ENCODE assay signal across 9 cellular contexts in genomic region chr3:58414538-58415197, GRCh38. TPM values are rescaled to one million over a fixed set of nuclear protein-coding genes. Genes with fewer than 3 reads are reported as not detected.
DNase-seq lines count a peak whose midpoint lies in the region; ATAC-seq and TF ChIP-seq lines count a peak whose summit lies in the region.
"Had no signal": no experiment of that assay in that cellular context is flagged by ENCODE, and none has a peak within 500 bp of the region (broad histone marks: within the 10 kb centered on the region; RNA-seq: fewer than 3 reads in every experiment).

No MANE protein-coding gene starts in this region.

- no peak overlapping the region for H3K4me3 Mint-ChIP-seq in immature natural killer cell

- peaks cover 73% of the 10 kb centered on the region for H3K36me3 ChIP-seq in Karpas-422 (ENCODE audit: insufficient read depth, low read length)
- peaks cover 0 to 5% of the 10 kb centered on the region in 2 donors for H3K36me3 ChIP-seq in body of pancreas (replicated peaks in 1 of 2; ENCODE audit: insufficient read depth in 1 of 2, low read depth in 2 of 2)

- H3K9me3 ChIP-seq in Karpas-422 (ENCODE audit: low read length) (no peaks in the 10 kb centered on the region), body of pancreas (no peaks in the 10 kb centered on the region)
- H3K9me3 ChIP-seq: BLaER1 treated with 17β-estradiol and CSF1 and Interleukin-3, amounts not matched to agents 10 nM and 100 nM had no signal

- H3K9me2 ChIP-seq in Karpas-422 (replicated peaks; ENCODE audit: insufficient read depth, low read length): no peaks in the 10 kb centered on the region

- no peak for TF ChIP-seq POLR2A in body of pancreas (IDR thresholded peaks at IDR 0.05)

- TF ChIP-seq CTCF in body of pancreas (IDR thresholded peaks at IDR 0.05): peak; percentile 67 to 89 (median 79)

- H3K27ac ChIP-seq in Karpas-422 (ENCODE audit: low read length): peak overlapping the region; percentile 67
- H3K27ac ChIP-seq in body of pancreas: no peak overlapping the region

- ATAC-seq in SK-N-SH treated with all-trans-retinoic acid at 6 μM for 48 hours (peak; percentile 92), body of pancreas (peak; percentile 83), GM19467 (IDR thresholded peaks at IDR 0.05; ENCODE audit: unreplicated experiment) (no peak)

- no peak overlapping the region for H3K4me2 ChIP-seq in Karpas-422 (ENCODE audit: low read depth, low read length, poor library complexity, severe bottlenecking)

- peaks cover 0 to 2% (median 2%) of the 10 kb centered on the region in 3 donors for H3K27me3 Mint-ChIP-seq in immature natural killer cell (ENCODE audit: low read depth in 3 of 3)

- H3K27me3 ChIP-seq in Karpas-422 (ENCODE audit: low read length): no peaks in the 10 kb centered on the region
- H3K27me3 ChIP-seq in body of pancreas: no peaks in the 10 kb centered on the region
- H3K27me3 ChIP-seq: BLaER1 treated with 17β-estradiol and CSF1 and Interleukin-3, amounts not matched to agents 10 nM and 100 nM had no signal

- H4K20me1 ChIP-seq in Karpas-422 (ENCODE audit: insufficient read depth, low read depth, low read length): no peaks in the 10 kb centered on the region

- no peak overlapping the region for H3K9ac ChIP-seq in Karpas-422 (ENCODE audit: low read length)

- H3K4me1 Mint-ChIP-seq in immature natural killer cell: peaks cover 4 to 12% of the 10 kb centered on the region in 2 donors

- intact Hi-C loops in body of pancreas (cut with DNase I): loop anchor here (5.0 kb wide), 1 partner anchor 92 kb away; no protein-coding TSS in a partner anchor

- H3K79me2 ChIP-seq in Karpas-422 (ENCODE audit: low read length): peaks cover 33% of the 10 kb centered on the region

- no peak overlapping the region for H3K4me3 ChIP-seq in Karpas-422 (ENCODE audit: low read length)
- no peak overlapping the region for H3K4me3 ChIP-seq in body of pancreas
- H3K4me3 ChIP-seq: BLaER1 treated with 17β-estradiol and CSF1 and Interleukin-3, amounts not matched to agents 10 nM and 100 nM had no signal

- H3K36me3 Mint-ChIP-seq in immature natural killer cell: peaks cover 9 to 28% (median 18%) of the 10 kb centered on the region in 3 donors

- H3K4me1 ChIP-seq in Karpas-422 (ENCODE audit: low read length) (peaks cover 48% of the 10 kb centered on the region), body of pancreas (no peaks in the 10 kb centered on the region)

- H3K9me3 Mint-ChIP-seq in immature natural killer cell: no peaks in the 10 kb centered on the region

- DNase-seq in NCI-H187 treated with DMSO at 0.1 percent for 48 hours (lab: John Stamatoyannopoulos, UW) (peak; percentile 6), NCI-H187 (lab: John Stamatoyannopoulos, UW) (no peak), Karpas-422 (peak; percentile 85), body of pancreas (peak; percentile 41 to 65 (median 57)), immature natural killer cell (peak; percentile 44 to 55 (median 47))
- DNase-seq in stimulated activated CD4-positive, alpha-beta T cell treated with anti-CD3 and anti-CD28 coated beads, Interleukin-1b, Interleukin-23, amount 100 ng/mL, for 24 hours (ENCODE audit: low read depth in 4 of 4, low spot score in 1 of 4): peak in 3 of 4 experiments; percentile 9 to 32 (median 13)

- H2AFZ ChIP-seq in Karpas-422 (ENCODE audit: low read length): no peak overlapping the region

- peak overlapping the region in 1 of 6 donors; percentile 6 for H3K27ac Mint-ChIP-seq in immature natural killer cell

TF ChIP-seq in SK-N-SH treated with all-trans-retinoic acid at 6 μM for 48 hours, 23 proteins besides CTCF, POLR2A, EP300 and RAD21:
- TF ChIP-seq PPARA (CRISPR knock-in tag; IDR thresholded peaks at IDR 0.05; ENCODE audit: borderline replicate concordance) (no peak), OSR1 (CRISPR knock-in tag; IDR thresholded peaks at IDR 0.05) (no peak), ESRRG (CRISPR knock-in tag; IDR thresholded peaks at IDR 0.05) (no peak), POU6F1 (CRISPR knock-in tag; IDR thresholded peaks at IDR 0.05; ENCODE audit: borderline replicate concordance, low read depth) (no peak), TOX (CRISPR knock-in tag; IDR thresholded peaks at IDR 0.05; ENCODE audit: borderline replicate concordance) (no peak), ZNF565 (CRISPR knock-in tag; conservative IDR thresholded peaks at IDR 0.05; ENCODE audit: low read depth) (no peak), BACH2 (CRISPR knock-in tag; IDR thresholded peaks at IDR 0.05; ENCODE audit: borderline replicate concordance) (no peak), ISL1 (CRISPR knock-in tag; IDR thresholded peaks at IDR 0.05) (no peak), ZC3H10 (CRISPR knock-in tag; IDR thresholded peaks at IDR 0.05) (no peak), SNAI2 (CRISPR knock-in tag; IDR thresholded peaks at IDR 0.05) (no peak), GLIS3 (CRISPR knock-in tag; IDR thresholded peaks at IDR 0.05) (no peak), RARB (CRISPR knock-in tag; IDR thresholded peaks at IDR 0.05) (no peak), ZFP3 (CRISPR knock-in tag; IDR thresholded peaks at IDR 0.05) (no peak), CSDC2 (CRISPR knock-in tag; IDR thresholded peaks at IDR 0.05) (no peak), ZNF70 (CRISPR knock-in tag; IDR thresholded peaks at IDR 0.05) (no peak), ZFP30 (CRISPR knock-in tag; IDR thresholded peaks at IDR 0.05) (no peak)
- TF ChIP-seq, protein P1, sequence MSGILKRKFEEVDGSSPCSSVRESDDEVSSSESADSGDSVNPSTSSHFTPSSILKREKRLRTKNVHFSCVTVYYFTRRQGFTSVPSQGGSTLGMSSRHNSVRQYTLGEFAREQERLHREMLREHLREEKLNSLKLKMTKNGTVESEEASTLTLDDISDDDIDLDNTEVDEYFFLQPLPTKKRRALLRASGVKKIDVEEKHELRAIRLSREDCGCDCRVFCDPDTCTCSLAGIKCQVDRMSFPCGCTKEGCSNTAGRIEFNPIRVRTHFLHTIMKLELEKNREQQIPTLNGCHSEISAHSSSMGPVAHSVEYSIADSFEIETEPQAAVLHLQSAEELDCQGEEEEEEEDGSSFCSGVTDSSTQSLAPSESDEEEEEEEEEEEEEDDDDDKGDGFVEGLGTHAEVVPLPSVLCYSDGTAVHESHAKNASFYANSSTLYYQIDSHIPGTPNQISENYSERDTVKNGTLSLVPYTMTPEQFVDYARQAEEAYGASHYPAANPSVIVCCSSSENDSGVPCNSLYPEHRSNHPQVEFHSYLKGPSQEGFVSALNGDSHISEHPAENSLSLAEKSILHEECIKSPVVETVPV (CRISPR knock-in tag; IDR thresholded peaks at IDR 0.05): no peak
- TF ChIP-seq, protein P2, sequence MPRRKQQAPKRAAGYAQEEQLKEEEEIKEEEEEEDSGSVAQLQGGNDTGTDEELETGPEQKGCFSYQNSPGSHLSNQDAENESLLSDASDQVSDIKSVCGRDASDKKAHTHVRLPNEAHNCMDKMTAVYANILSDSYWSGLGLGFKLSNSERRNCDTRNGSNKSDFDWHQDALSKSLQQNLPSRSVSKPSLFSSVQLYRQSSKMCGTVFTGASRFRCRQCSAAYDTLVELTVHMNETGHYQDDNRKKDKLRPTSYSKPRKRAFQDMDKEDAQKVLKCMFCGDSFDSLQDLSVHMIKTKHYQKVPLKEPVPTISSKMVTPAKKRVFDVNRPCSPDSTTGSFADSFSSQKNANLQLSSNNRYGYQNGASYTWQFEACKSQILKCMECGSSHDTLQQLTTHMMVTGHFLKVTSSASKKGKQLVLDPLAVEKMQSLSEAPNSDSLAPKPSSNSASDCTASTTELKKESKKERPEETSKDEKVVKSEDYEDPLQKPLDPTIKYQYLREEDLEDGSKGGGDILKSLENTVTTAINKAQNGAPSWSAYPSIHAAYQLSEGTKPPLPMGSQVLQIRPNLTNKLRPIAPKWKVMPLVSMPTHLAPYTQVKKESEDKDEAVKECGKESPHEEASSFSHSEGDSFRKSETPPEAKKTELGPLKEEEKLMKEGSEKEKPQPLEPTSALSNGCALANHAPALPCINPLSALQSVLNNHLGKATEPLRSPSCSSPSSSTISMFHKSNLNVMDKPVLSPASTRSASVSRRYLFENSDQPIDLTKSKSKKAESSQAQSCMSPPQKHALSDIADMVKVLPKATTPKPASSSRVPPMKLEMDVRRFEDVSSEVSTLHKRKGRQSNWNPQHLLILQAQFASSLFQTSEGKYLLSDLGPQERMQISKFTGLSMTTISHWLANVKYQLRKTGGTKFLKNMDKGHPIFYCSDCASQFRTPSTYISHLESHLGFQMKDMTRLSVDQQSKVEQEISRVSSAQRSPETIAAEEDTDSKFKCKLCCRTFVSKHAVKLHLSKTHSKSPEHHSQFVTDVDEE (CRISPR knock-in tag; IDR thresholded peaks at IDR 0.05): no peak

RNA-seq across cellular contexts. Expression of gene PDHB, which starts 19.0 kb away (rescaled TPM):
- 61.6 and 130 TPM in 2 replicates for total RNA-seq in Karpas-422 (2014; rRNA removed; shearing (Covaris generic); ENCODE audit: low replicate concordance)
- total RNA-seq in body of pancreas: 10 to 100 TPM; 23.4 to 32.7 TPM
- polyA plus RNA-seq in immature natural killer cell: 100 to 1,000 TPM; 101 to 248 (median 113) TPM

Comparison
In these comparisons a context has a peak if more than half of its experiments do, and no peak if none do; other contexts are left out.
1. DNase-seq: peak in NCI-H187 treated with DMSO at 0.1 percent for 48 hours (single experiment), Karpas-422 (single experiment), body of pancreas (4 of 4), immature natural killer cell (3 of 3) and stimulated activated CD4-positive, alpha-beta T cell treated with anti-CD3 and anti-CD28 coated beads, Interleukin-1b, Interleukin-23, amount 100 ng/mL, for 24 hours (3 of 4); none in NCI-H187 (0 of 2).